ENCODE assay signal across 34 cellular contexts in the genomic region with DNA sequence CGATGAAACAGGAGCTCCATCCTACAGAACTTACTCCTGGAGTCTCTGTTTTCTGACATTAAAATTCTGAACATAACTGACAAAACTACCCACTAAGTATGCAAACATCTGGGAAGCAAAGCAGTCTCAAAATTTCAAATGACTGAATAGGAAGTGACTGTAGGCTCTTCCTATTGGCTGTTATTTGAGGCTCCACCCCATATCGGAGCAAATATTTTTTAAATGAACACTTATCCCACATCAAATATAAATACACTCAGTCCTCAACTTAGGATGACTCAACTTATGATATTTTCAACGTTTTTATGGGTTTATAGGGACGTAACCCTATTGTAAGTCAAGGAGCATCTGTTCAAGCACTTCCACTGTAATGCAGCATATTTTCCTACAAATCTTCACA. TPM values are rescaled to one million over a fixed set of nuclear protein-coding genes. Genes with fewer than 3 reads are reported as not detected.
DNase-seq lines count a peak whose midpoint lies in the region; ATAC-seq and TF ChIP-seq lines count a peak whose summit lies in the region.
"Had no signal": no experiment of that assay in that cellular context is flagged by ENCODE, and none has a peak within 500 bp of the region (broad histone marks: within the 10 kb centered on the region; RNA-seq: fewer than 3 reads in every experiment).

No MANE protein-coding gene starts in this region.

- H3F3A ChIP-seq in GM23248 (ENCODE audit: insufficient read depth): no peaks in the 10 kb centered on the region

- WGBS in GM23248 (ENCODE audit: low coverage in 1 of 2, low lambda C conversion rate in 2 of 2, missing lambda C conversion rate in 2 of 2), 2 experiments: 41 to 54% methylated on average over 4 of the region's 4 CpGs

- no peak overlapping the region for H3K9ac ChIP-seq in GM23248

- no peaks in the 10 kb centered on the region for H3K9me3 ChIP-seq in GM23248 (ENCODE audit: low read depth)
- H3K9me3 ChIP-seq in ascending aorta: no peaks in the 10 kb centered on the region
- peaks cover 2% of the 10 kb centered on the region for H3K9me3 ChIP-seq in T-helper 17 cell (ENCODE audit: control insufficient read depth, low read length, poor library complexity, severe bottlenecking)
- H3K9me3 ChIP-seq: prostate gland, right lobe of liver, thyroid gland had no signal

- H3K36me3 ChIP-seq in GM23248 (ENCODE audit: low read depth) (no peaks in the 10 kb centered on the region), ascending aorta (no peaks in the 10 kb centered on the region)
- H3K36me3 ChIP-seq: prostate gland, right lobe of liver, thyroid gland, WERI-Rb-1 had no signal

- in situ Hi-C loops in GM23248 (cut with MboI): no loop called here

- H3K27me3 ChIP-seq in GM23248 (replicated peaks; ENCODE audit: insufficient read depth) (no peaks in the 10 kb centered on the region), ascending aorta (no peaks in the 10 kb centered on the region)
- H3K27me3 ChIP-seq: right lobe of liver, thyroid gland had no signal

- H3K27ac Mint-ChIP-seq in T-helper 17 cell: no peak overlapping the region
- H3K27ac Mint-ChIP-seq: activated naive CD4-positive, alpha-beta T cell treated with anti-CD3 and anti-CD28 coated beads, Interleukin-2, amount 50 U/mL, for 72 hours; natural killer cell; stimulated activated naive CD8-positive, alpha-beta T cell treated with anti-CD3 and anti-CD28 coated beads, Interleukin-15, amount 100 ng/mL, for 72 hours had no signal

- no peak overlapping the region for H3K4me3 Mint-ChIP-seq in T-helper 17 cell
- H3K4me3 Mint-ChIP-seq: natural killer cell; stimulated activated naive CD8-positive, alpha-beta T cell treated with anti-CD3 and anti-CD28 coated beads, Interleukin-15, amount 100 ng/mL, for 72 hours had no signal

- H3K4me1 Mint-ChIP-seq in T-helper 17 cell: no peaks in the 10 kb centered on the region
- H3K4me1 Mint-ChIP-seq: natural killer cell; stimulated activated naive CD8-positive, alpha-beta T cell treated with anti-CD3 and anti-CD28 coated beads, Interleukin-15, amount 100 ng/mL, for 72 hours had no signal

- H3K4me1 ChIP-seq in GM23248 (ENCODE audit: insufficient read depth): peaks cover 17% of the 10 kb centered on the region
- H3K4me1 ChIP-seq in ascending aorta: peaks cover 0 to 13% of the 10 kb centered on the region in 2 donors
- H3K4me1 ChIP-seq: prostate gland, right lobe of liver had no signal

- CTCF ChIA-PET in HEK293T (lab: Yijun Ruan, JAX): interaction anchor here (1.0 kb wide), 1 partner anchor 212 kb away, joined by 3 read pairs; no protein-coding TSS in a partner anchor

- H3K9me2 ChIP-seq in GM23248 (ENCODE audit: insufficient read depth): no peaks in the 10 kb centered on the region

- peak overlapping the region; percentile 32; the same call in 1 of the 2 replicates for H3K27ac ChIP-seq in GM23248
- H3K27ac ChIP-seq in ascending aorta: peak overlapping the region; percentile 64 to 76
- H3K27ac ChIP-seq: epithelial cell of prostate, prostate gland, right lobe of liver, WERI-Rb-1 had no signal

- peaks cover 83% of the 10 kb centered on the region for H3K27me3 Mint-ChIP-seq in T-helper 17 cell

- H3K4me3 ChIP-seq in GM23248 (no peak overlapping the region), ascending aorta (no peak overlapping the region)
- H3K4me3 ChIP-seq: lung, prostate gland, right lobe of liver, thyroid gland had no signal

- POLR2A ChIA-PET in HEK293T (lab: Yijun Ruan, JAX): no interaction called here

- intact Hi-C loops in ascending aorta (cut with DNase I): no loop called here

- no peaks in the 10 kb centered on the region for H3K79me2 ChIP-seq in GM23248 (ENCODE audit: insufficient read depth)

- DNase-seq in AG08396 (ENCODE audit: low spot score): peak; percentile 56
- peak; percentile 54 for DNase-seq in GM23248
- DNase-seq in ascending aorta (ENCODE audit: low spot score in 2 of 2): no peak
- DNase-seq in iris pigment epithelial cell (ENCODE audit: low read depth): peak; percentile 7
- no peak for DNase-seq in HEK293T (ENCODE audit: extremely low spot score)
- no peak for DNase-seq in T-helper 17 cell
- no peak for DNase-seq in C1 segment of cervical spinal cord (lab: John Stamatoyannopoulos, UW)
- DNase-seq: activated CD4-positive, alpha-beta T cell treated with anti-CD3 and anti-CD28 coated beads for 4 hours; activated effector memory CD4-positive, alpha-beta T cell treated with Interleukin-2 at 50 U/mL for 16 hours; effector CD4-positive, alpha-beta T cell; GF-D8; hypothalamus; left cardiac atrium; MV-4-11; natural killer cell; NCI-H1436; NCI-H446; NCI-H748 treated with DMSO at 0.1 percent for 48 hours; nucleus accumbens; right lobe of liver; SIG-M5; stimulated activated CD4-positive, alpha-beta T cell treated with anti-CD3 and anti-CD28 coated beads, Interleukin-12 subunit alpha, Interleukin-12 subunit beta, amount 100 ng/mL, for 4 hours; stimulated activated CD4-positive, alpha-beta T cell treated with anti-CD3 and anti-CD28 coated beads, Interleukin-2, amount 100 ng/mL, for 48 hours; stimulated activated naive CD8-positive, alpha-beta T cell treated with anti-CD3 and anti-CD28 coated beads, Interleukin-15, amount 100 ng/mL, for 72 hours; SW 1271; T1000; thyroid gland; WERI-Rb-1 had no signal

- TF ChIP-seq CTCF in ascending aorta (IDR thresholded peaks at IDR 0.05): no peak

- H4K20me1 ChIP-seq in GM23248 (ENCODE audit: insufficient read depth): no peaks in the 10 kb centered on the region

- H2AFZ ChIP-seq in GM23248: peak overlapping the region; percentile 45

- ATAC-seq in T-helper 17 cell (no peak), GM21423 (IDR thresholded peaks at IDR 0.05; ENCODE audit: unreplicated experiment) (no peak)
- ATAC-seq: activated naive CD4-positive, alpha-beta T cell treated with anti-CD3 and anti-CD28 coated beads, Interleukin-2, amount 50 U/mL, for 72 hours; left cardiac atrium; natural killer cell; right lobe of liver; stimulated activated naive CD8-positive, alpha-beta T cell treated with anti-CD3 and anti-CD28 coated beads, Interleukin-15, amount 100 ng/mL, for 72 hours had no signal

- no peaks in the 10 kb centered on the region for H3K36me3 Mint-ChIP-seq in T-helper 17 cell (ENCODE audit: low read depth)
- H3K36me3 Mint-ChIP-seq: natural killer cell had no signal

- H3K4me2 ChIP-seq in GM23248 (ENCODE audit: unreplicated experiment): no peak overlapping the region

TF ChIP-seq in HEK293T, 16 proteins besides CTCF, POLR2A, EP300 and RAD21:
- TF ChIP-seq SP1 (IDR thresholded peaks at IDR 0.05) (no peak), ELF4 (IDR thresholded peaks at IDR 0.05) (no peak), LEF1 (IDR thresholded peaks at IDR 0.05; ENCODE audit: borderline replicate concordance) (no peak), FOXM1 (IDR thresholded peaks at IDR 0.05; ENCODE audit: borderline replicate concordance) (no peak), FOXK2 (IDR thresholded peaks at IDR 0.05) (no peak), SUZ12 (IDR thresholded peaks at IDR 0.05) (no peak), ZNF384 (IDR thresholded peaks at IDR 0.05) (no peak), BHLHE40 (IDR thresholded peaks at IDR 0.05; ENCODE audit: borderline replicate concordance) (no peak), HDGF (IDR thresholded peaks at IDR 0.05; ENCODE audit: borderline replicate concordance) (no peak), L3MBTL2 (conservative IDR thresholded peaks at IDR 0.05) (no peak), CTBP1 (IDR thresholded peaks at IDR 0.05; ENCODE audit: borderline replicate concordance) (no peak), TARDBP (IDR thresholded peaks at IDR 0.05) (no peak), ARNT (IDR thresholded peaks at IDR 0.05) (no peak)
TF ChIP-seq in HEK293T: peak in this region for 0.

RNA-seq across cellular contexts. Expression of a gene that starts 8.8 kb away (rescaled TPM):
- total RNA-seq in GM23248 (2014; rRNA removed; shearing (Covaris generic)): 4.8 and 4.9 TPM in 2 replicates
- 5.4 and 5.6 TPM in 2 replicates for polyA plus RNA-seq in GM23248 (2016; fragmentation: Nextera tagmentation; extraction: Ambion mirVana)
- total RNA-seq in ascending aorta (5.5 TPM), T-helper 17 cell (under 1 TPM; 0.37 to 0.62 TPM)
- total RNA-seq: activated CD8-positive, alpha-beta memory T cell treated with anti-CD3 and anti-CD28 coated beads for 36 hours had no signal

Comparison
In these comparisons a context has a peak if more than half of its experiments do, and no peak if none do; other contexts are left out.
1. DNase-seq: peak in AG08396 (single experiment), GM23248 (single experiment) and iris pigment epithelial cell (single experiment); none in ascending aorta (0 of 2), HEK293T (single experiment), T-helper 17 cell (0 of 3) and C1 segment of cervical spinal cord (0 of 14).